Comparison of ENCODE assay signal across 8 cellular contexts in the genomic region with DNA sequence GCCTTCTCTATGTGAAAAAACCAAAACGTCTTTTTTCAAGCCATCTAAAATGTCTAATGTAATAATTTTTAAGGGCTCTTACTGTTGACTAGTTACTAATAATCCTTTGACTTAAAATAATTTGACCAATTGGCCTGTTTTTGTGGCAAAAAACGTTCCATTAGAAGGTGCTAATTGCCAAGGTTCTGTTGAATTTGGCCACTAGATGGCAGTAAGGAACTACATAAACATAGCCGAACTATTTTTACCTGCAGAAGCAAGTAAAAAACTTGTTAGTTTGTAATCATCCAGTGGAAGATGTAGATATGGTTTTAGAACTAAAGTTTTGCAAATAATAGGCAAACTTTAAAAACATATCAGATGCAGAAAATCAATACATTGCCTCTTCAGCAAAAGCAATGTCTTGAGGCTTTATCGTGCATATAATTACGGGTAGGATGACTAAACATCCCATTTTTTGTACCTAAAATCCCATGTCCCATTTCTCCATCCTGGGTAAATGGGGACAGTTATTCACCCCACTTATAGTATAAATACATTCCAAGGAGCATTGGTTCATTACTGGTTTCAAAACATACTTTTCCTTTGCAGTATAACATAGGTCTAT. TPM values are rescaled to one million over a fixed set of nuclear protein-coding genes. Genes with fewer than 3 reads are reported as not detected.
DNase-seq lines count a peak whose midpoint lies in the region; ATAC-seq and TF ChIP-seq lines count a peak whose summit lies in the region.

No MANE protein-coding gene starts in this region.

- TF ChIP-seq CTCF in GM10266 (IDR thresholded peaks at IDR 0.05; ENCODE audit: control insufficient read depth, insufficient read depth, low read depth, missing control alignments) (peak; percentile 74), thoracic aorta (IDR thresholded peaks at IDR 0.05) (peak; percentile 85)

- H3K4me1 ChIP-seq in thoracic aorta (ENCODE audit: control insufficient read depth in 1 of 2, low read depth in 2 of 2), result peaks cover 0 to 32% of the 10 kb centered on the region in 2 donors

- ATAC-seq in thoracic aorta (ENCODE audit: insufficient number of reproducible peaks, low FRiP score, low read depth), result no peak
- no peak for ATAC-seq in HG02973 (IDR thresholded peaks at IDR 0.05; ENCODE audit: unreplicated experiment)
- no peak for ATAC-seq in HG02763 (IDR thresholded peaks at IDR 0.05; ENCODE audit: unreplicated experiment)

- no peak overlapping the region for H3K27ac ChIP-seq in thoracic aorta

- no peaks in the 10 kb centered on the region for H3K9me3 ChIP-seq in thoracic aorta

- H3K4me3 ChIP-seq in thoracic aorta, result no peak overlapping the region

- DNase-seq in Ammon's horn (ENCODE audit: low spot score), result peak; percentile 71
- peak; percentile 42 for DNase-seq in GM10266 (ENCODE audit: extremely low spot score)
- DNase-seq in NCI-H1417 (lab: John Stamatoyannopoulos, UW), result peak; percentile 16 to 79 (median 78)
- DNase-seq in amniotic stem cell (lab: John Stamatoyannopoulos, UW), result peak; percentile 22
- DNase-seq in iPS-NIHi11 (ENCODE audit: low spot score), result peak; percentile 63
- DNase-seq in thoracic aorta (ENCODE audit: low spot score), result no peak

- no peaks in the 10 kb centered on the region for H3K36me3 ChIP-seq in thoracic aorta

- no peaks in the 10 kb centered on the region for H3K27me3 ChIP-seq in thoracic aorta (replicated peaks; ENCODE audit: insufficient read depth)

RNA-seq across cellular contexts. Expression of a gene that starts 57.6 kb away (rescaled TPM):
- 1 to 10 TPM; 3.2 to 7.1 TPM for total RNA-seq in thoracic aorta
